In genomic region chr10:30190831-30191552, GRCh38 we compare ENCODE assay signal across 1 cellular context.
A peak's percentile ranks its signal among the peaks of the same experiment; 100 is the strongest.
TF ChIP-seq lines count a peak whose summit lies in the region.

No MANE protein-coding gene starts in this region.

TF ChIP-seq in K562, 482 proteins besides CTCF, POLR2A, EP300 and RAD21 (continued from another document and continues in another):
- TF ChIP-seq OTX1 (CRISPR knock-in tag; IDR thresholded peaks at IDR 0.05): no peak
- TF ChIP-seq SRSF7 (optimal IDR thresholded peaks at IDR 0.05; ENCODE audit: low read depth, low read length): no peak
- TF ChIP-seq, protein P1, sequence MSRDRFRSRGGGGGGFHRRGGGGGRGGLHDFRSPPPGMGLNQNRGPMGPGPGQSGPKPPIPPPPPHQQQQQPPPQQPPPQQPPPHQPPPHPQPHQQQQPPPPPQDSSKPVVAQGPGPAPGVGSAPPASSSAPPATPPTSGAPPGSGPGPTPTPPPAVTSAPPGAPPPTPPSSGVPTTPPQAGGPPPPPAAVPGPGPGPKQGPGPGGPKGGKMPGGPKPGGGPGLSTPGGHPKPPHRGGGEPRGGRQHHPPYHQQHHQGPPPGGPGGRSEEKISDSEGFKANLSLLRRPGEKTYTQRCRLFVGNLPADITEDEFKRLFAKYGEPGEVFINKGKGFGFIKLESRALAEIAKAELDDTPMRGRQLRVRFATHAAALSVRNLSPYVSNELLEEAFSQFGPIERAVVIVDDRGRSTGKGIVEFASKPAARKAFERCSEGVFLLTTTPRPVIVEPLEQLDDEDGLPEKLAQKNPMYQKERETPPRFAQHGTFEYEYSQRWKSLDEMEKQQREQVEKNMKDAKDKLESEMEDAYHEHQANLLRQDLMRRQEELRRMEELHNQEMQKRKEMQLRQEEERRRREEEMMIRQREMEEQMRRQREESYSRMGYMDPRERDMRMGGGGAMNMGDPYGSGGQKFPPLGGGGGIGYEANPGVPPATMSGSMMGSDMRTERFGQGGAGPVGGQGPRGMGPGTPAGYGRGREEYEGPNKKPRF (IDR thresholded peaks at IDR 0.05; ENCODE audit: low read depth, low read length): no peak
- TF ChIP-seq DPF2 (IDR thresholded peaks at IDR 0.05): peak; percentile 87
- TF ChIP-seq ARHGAP35 (IDR thresholded peaks at IDR 0.05; ENCODE audit: partially characterized antibody): no peak
- TF ChIP-seq PHF8 (IDR thresholded peaks at IDR 0.05; ENCODE audit: borderline replicate concordance, low read length): no peak
- no peak for TF ChIP-seq TRIM25 (IDR thresholded peaks at IDR 0.05; ENCODE audit: borderline replicate concordance)
- no peak for TF ChIP-seq PHTF2 (CRISPR knock-in tag; IDR thresholded peaks at IDR 0.05)
- TF ChIP-seq, protein P2, sequence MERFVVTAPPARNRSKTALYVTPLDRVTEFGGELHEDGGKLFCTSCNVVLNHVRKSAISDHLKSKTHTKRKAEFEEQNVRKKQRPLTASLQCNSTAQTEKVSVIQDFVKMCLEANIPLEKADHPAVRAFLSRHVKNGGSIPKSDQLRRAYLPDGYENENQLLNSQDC (CRISPR knock-in tag; IDR thresholded peaks at IDR 0.05): no peak
- no peak for TF ChIP-seq SIX5 (IDR thresholded peaks at IDR 0.05; ENCODE audit: borderline replicate concordance in 1 of 2, insufficient read depth in 1 of 2, low read depth in 1 of 2, low read length in 2 of 2)
- TF ChIP-seq HDAC1 (IDR thresholded peaks at IDR 0.05): no peak
- TF ChIP-seq SREBF2 (CRISPR knock-in tag; IDR thresholded peaks at IDR 0.05): no peak
- no peak for TF ChIP-seq SMC3 (conservative IDR thresholded peaks at IDR 0.05; ENCODE audit: insufficient read depth, low read depth, low read length)
- no peak for TF ChIP-seq SREBF1 (IDR thresholded peaks at IDR 0.05; ENCODE audit: borderline replicate concordance, low read depth, low read length)
- peak; percentile 96 for TF ChIP-seq C11orf30 (IDR thresholded peaks at IDR 0.05; ENCODE audit: low read depth)
- peak; percentile 77 for TF ChIP-seq ZFX (CRISPR knock-in tag; IDR thresholded peaks at IDR 0.05)
- TF ChIP-seq, protein P3, sequence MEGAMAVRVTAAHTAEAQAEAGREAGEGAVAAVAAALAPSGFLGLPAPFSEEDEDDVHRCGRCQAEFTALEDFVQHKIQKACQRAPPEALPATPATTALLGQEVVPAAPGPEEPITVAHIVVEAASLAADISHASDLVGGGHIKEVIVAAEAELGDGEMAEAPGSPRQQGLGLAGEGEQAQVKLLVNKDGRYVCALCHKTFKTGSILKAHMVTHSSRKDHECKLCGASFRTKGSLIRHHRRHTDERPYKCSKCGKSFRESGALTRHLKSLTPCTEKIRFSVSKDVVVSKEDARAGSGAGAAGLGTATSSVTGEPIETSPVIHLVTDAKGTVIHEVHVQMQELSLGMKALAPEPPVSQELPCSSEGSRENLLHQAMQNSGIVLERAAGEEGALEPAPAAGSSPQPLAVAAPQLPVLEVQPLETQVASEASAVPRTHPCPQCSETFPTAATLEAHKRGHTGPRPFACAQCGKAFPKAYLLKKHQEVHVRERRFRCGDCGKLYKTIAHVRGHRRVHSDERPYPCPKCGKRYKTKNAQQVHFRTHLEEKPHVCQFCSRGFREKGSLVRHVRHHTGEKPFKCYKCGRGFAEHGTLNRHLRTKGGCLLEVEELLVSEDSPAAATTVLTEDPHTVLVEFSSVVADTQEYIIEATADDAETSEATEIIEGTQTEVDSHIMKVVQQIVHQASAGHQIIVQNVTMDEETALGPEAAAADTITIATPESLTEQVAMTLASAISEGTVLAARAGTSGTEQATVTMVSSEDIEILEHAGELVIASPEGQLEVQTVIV (CRISPR knock-in tag; IDR thresholded peaks at IDR 0.05; ENCODE audit: borderline replicate concordance): no peak
- no peak for TF ChIP-seq TCF15 (CRISPR knock-in tag; IDR thresholded peaks at IDR 0.05)
- TF ChIP-seq PML (IDR thresholded peaks at IDR 0.05; ENCODE audit: low read length): no peak
- TF ChIP-seq ZNF165 (CRISPR knock-in tag; IDR thresholded peaks at IDR 0.05; ENCODE audit: borderline replicate concordance): no peak
- TF ChIP-seq SNRNP70 (optimal IDR thresholded peaks at IDR 0.05; ENCODE audit: low read depth, low read length): no peak
- peak; percentile 81 for TF ChIP-seq LEF1 (IDR thresholded peaks at IDR 0.05)
- peak; percentile 85; the same call in 1 of the 2 replicates for TF ChIP-seq TOE1 (IDR thresholded peaks at IDR 0.05; ENCODE audit: borderline replicate concordance)
- no peak for TF ChIP-seq TOE1 (CRISPR knock-in tag; IDR thresholded peaks at IDR 0.05; ENCODE audit: borderline replicate concordance, low read depth)
- TF ChIP-seq SIRT6 (IDR thresholded peaks at IDR 0.05; ENCODE audit: low read depth, low read length): no peak
- TF ChIP-seq EGR1 (conservative IDR thresholded peaks at IDR 0.05): no peak
- no peak for TF ChIP-seq PCBP2 (IDR thresholded peaks at IDR 0.05; ENCODE audit: low read depth, low read length, poor library complexity, severe bottlenecking)
- TF ChIP-seq, protein P4, sequence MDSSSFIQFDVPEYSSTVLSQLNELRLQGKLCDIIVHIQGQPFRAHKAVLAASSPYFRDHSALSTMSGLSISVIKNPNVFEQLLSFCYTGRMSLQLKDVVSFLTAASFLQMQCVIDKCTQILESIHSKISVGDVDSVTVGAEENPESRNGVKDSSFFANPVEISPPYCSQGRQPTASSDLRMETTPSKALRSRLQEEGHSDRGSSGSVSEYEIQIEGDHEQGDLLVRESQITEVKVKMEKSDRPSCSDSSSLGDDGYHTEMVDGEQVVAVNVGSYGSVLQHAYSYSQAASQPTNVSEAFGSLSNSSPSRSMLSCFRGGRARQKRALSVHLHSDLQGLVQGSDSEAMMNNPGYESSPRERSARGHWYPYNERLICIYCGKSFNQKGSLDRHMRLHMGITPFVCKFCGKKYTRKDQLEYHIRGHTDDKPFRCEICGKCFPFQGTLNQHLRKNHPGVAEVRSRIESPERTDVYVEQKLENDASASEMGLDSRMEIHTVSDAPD (CRISPR knock-in tag; IDR thresholded peaks at IDR 0.05): no peak
- TF ChIP-seq ELF2 (CRISPR knock-in tag; IDR thresholded peaks at IDR 0.05): no peak
- peak in 1 of 2 experiments; percentile 22; a peak in 1 of 4 replicates for TF ChIP-seq RCOR1 (IDR thresholded peaks at IDR 0.05; ENCODE audit: borderline replicate concordance in 1 of 2, low read depth in 2 of 2, low read length in 2 of 2)
- TF ChIP-seq ZNF253 (CRISPR knock-in tag; conservative IDR thresholded peaks at IDR 0.05): no peak
- no peak for TF ChIP-seq NFXL1 (CRISPR knock-in tag; IDR thresholded peaks at IDR 0.05)
- TF ChIP-seq HEY1 (CRISPR knock-in tag; IDR thresholded peaks at IDR 0.05; ENCODE audit: borderline replicate concordance): no peak
- TF ChIP-seq ATF7 (IDR thresholded peaks at IDR 0.05): peak; percentile 81
- no peak for TF ChIP-seq SAP30 (IDR thresholded peaks at IDR 0.05; ENCODE audit: borderline replicate concordance, insufficient read depth, low read depth, low read length, poor library complexity, severe bottlenecking)
- TF ChIP-seq ZSCAN32 (CRISPR knock-in tag; IDR thresholded peaks at IDR 0.05): no peak
- peak; percentile 68; the same call in 1 of the 2 replicates for TF ChIP-seq SMARCC2 (IDR thresholded peaks at IDR 0.05; ENCODE audit: low read depth)
- TF ChIP-seq SP1 (CRISPR knock-in tag; IDR thresholded peaks at IDR 0.05): peak; percentile 23; the same call in 1 of the 2 replicates
- no peak for TF ChIP-seq TAF1 (IDR thresholded peaks at IDR 0.05; ENCODE audit: control insufficient read depth, extremely low read depth, insufficient read depth, low read length, severe bottlenecking)
- no peak for TF ChIP-seq CCAR2 (IDR thresholded peaks at IDR 0.05; ENCODE audit: low read depth, low read length)
- TF ChIP-seq, protein P5, sequence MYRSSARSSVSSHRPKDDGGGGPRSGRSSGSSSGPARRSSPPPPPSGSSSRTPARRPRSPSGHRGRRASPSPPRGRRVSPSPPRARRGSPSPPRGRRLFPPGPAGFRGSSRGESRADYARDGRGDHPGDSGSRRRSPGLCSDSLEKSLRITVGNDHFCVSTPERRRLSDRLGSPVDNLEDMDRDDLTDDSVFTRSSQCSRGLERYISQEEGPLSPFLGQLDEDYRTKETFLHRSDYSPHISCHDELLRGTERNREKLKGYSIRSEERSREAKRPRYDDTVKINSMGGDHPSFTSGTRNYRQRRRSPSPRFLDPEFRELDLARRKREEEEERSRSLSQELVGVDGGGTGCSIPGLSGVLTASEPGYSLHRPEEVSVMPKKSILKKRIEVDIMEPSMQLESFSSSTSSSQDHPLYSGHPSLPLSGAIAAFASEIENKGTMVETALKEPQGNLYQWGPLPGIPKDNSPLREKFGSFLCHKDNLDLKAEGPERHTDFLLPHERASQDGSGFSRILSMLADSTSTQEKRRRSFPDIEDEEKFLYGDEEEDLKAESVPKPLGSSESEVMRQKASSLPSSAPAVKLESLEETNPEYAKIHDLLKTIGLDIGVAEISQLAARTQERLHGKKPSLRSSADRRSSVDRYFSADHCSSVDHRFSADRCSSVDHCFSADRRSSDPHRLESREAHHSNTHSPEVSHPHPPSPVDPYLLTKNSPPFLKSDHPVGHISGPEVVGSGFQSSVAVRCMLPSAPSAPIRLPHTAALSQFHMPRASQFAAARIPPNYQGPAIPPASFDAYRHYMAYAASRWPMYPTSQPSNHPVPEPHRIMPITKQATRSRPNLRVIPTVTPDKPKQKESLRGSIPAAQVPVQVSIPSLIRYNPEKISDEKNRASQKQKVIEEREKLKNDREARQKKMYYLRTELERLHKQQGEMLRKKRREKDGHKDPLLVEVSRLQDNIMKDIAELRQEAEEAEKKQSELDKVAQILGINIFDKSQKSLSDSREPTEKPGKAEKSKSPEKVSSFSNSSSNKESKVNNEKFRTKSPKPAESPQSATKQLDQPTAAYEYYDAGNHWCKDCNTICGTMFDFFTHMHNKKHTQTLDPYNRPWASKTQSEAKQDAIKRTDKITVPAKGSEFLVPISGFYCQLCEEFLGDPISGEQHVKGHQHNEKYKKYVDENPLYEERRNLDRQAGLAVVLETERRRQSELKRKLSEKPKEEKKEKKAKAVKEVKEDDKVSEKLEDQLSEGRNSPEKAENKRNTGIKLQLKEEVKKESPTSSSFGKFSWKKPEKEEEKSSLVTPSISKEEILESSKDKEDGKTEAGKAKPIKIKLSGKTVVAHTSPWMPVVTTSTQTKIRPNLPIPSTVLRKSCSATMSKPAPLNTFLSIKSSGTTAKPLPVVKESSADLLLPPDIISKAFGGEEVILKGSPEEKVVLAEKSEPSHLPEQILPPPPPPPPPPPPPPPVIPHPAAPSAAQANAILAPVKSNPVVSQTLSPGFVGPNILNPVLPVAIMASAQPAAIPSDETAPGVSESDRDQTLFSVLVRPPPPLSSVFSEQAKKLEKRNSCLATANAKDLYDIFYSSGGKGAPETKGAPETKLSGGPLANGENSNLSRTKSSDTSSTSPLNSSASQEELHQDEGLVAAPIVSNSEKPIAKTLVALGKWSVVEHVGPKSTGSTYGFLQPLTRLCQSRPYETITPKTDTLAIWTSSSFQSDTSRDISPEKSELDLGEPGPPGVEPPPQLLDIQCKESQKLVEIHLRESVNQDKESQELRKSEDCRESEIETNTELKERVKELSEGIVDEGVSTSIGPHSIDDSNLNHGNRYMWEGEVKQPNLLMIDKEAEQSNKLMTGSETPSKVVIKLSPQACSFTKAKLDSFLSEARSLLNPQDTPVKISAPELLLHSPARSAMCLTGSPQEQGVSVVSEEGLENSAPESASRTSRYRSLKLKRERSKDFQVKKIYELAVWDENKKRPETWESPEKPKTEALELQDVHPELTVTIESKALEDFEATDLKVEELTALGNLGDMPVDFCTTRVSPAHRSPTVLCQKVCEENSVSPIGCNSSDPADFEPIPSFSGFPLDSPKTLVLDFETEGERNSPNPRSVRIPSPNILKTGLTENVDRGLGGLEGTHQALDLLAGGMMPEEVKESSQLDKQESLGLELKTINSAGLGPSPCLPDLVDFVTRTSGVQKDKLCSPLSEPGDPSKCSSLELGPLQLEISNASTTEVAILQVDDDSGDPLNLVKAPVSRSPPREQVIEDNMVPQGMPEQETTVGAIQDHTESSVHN (IDR thresholded peaks at IDR 0.05; ENCODE audit: borderline replicate concordance in 1 of 2, low read depth in 1 of 2): peak in 1 of 2 experiments; percentile 79; a peak in 1 of 4 replicates
- TF ChIP-seq HDAC8 (tag; IDR thresholded peaks at IDR 0.05): no peak
- peak; percentile 51; the same call in 1 of the 2 replicates for TF ChIP-seq GABPA (tag; conservative IDR thresholded peaks at IDR 0.05; ENCODE audit: low read depth)
- TF ChIP-seq JUN (IDR thresholded peaks at IDR 0.05; ENCODE audit: borderline replicate concordance, low read depth, low read length): peak; percentile 89
- TF ChIP-seq JUN (CRISPR knock-in tag; IDR thresholded peaks at IDR 0.05; ENCODE audit: borderline replicate concordance): peak; percentile 91; the same call in 1 of the 2 replicates
- no peak for TF ChIP-seq ZNF184 (CRISPR knock-in tag; IDR thresholded peaks at IDR 0.05)
- TF ChIP-seq ILK (tag; IDR thresholded peaks at IDR 0.05; ENCODE audit: borderline replicate concordance, low read depth): no peak
- no peak for TF ChIP-seq BRD9 (IDR thresholded peaks at IDR 0.05; ENCODE audit: low read depth, partially characterized antibody)
- no peak for TF ChIP-seq HDGF (IDR thresholded peaks at IDR 0.05)
- no peak for TF ChIP-seq SRSF3 (IDR thresholded peaks at IDR 0.05; ENCODE audit: insufficient read depth, low read length)
- no peak for TF ChIP-seq KLF13 (tag; IDR thresholded peaks at IDR 0.05; ENCODE audit: borderline replicate concordance, low read depth)
- no peak for TF ChIP-seq GTF2F1 (IDR thresholded peaks at IDR 0.05; ENCODE audit: low read depth, low read length)
- TF ChIP-seq CBFA2T3 (IDR thresholded peaks at IDR 0.05): peak; percentile 52
- TF ChIP-seq CSDE1 (IDR thresholded peaks at IDR 0.05): no peak
- TF ChIP-seq ESRRA (IDR thresholded peaks at IDR 0.05; ENCODE audit: borderline replicate concordance, low read depth): peak; percentile 92
- TF ChIP-seq TAF9B (IDR thresholded peaks at IDR 0.05; ENCODE audit: partially characterized antibody): peak; percentile 65
- no peak for TF ChIP-seq EWSR1 (IDR thresholded peaks at IDR 0.05; ENCODE audit: borderline replicate concordance, low read depth, partially characterized antibody)
- TF ChIP-seq NR2C2 (CRISPR knock-in tag; IDR thresholded peaks at IDR 0.05): no peak
- TF ChIP-seq NR2C2 (tag; IDR thresholded peaks at IDR 0.05): 0 out of 2 replicates have a peak, but pooled peaks have one; percentile 34
- TF ChIP-seq MEIS2 (IDR thresholded peaks at IDR 0.05; ENCODE audit: partially characterized antibody): peak; percentile 96
